8 cellular contexts compared by ENCODE assay signal in genomic region chr7:134646425-134647305, GRCh38. TPM values are rescaled to one million over a fixed set of nuclear protein-coding genes. Genes with fewer than 3 reads are reported as not detected.
DNase-seq lines count a peak whose midpoint lies in the region; ATAC-seq and TF ChIP-seq lines count a peak whose summit lies in the region.

BPGM (plus strand) TSS chr7:134646853; CDS start chr7:134661508, 14,655 bp downstream.

- H3K4me3 ChIP-seq in WERI-Rb-1 (ENCODE audit: low read depth, low read length) = peak within 1 kb of the TSS; percentile 98
- peak within 1 kb of the TSS; percentile 75 to 77 for H3K4me3 ChIP-seq in cardiac fibroblast (replicated peaks in 1 of 2; ENCODE audit: low read depth in 2 of 2, low read length in 2 of 2)
- H3K4me3 ChIP-seq in smooth muscle cell = peak within 1 kb of the TSS; percentile 89

- TF ChIP-seq CTCF in WERI-Rb-1 (IDR thresholded peaks at IDR 0.05; ENCODE audit: low read depth, low read length) = peak; percentile 53
- TF ChIP-seq CTCF in cardiac fibroblast (IDR thresholded peaks at IDR 0.05; ENCODE audit: low read depth, low read length) = peak; percentile 12
- TF ChIP-seq CTCF in smooth muscle cell (IDR thresholded peaks at IDR 0.05; ENCODE audit: borderline replicate concordance, insufficient read depth, poor library complexity, severe bottlenecking) = no peak

- H3F3A ChIP-seq in smooth muscle cell (ENCODE audit: low read depth) = peaks cover 2% of the 10 kb centered on the region

- peak; percentile 100 for DNase-seq in AG08395 (ENCODE audit: low spot score)
- peak; percentile 97 for DNase-seq in NCI-H2196 treated with DMSO at 0.1 percent for 48 hours (lab: John Stamatoyannopoulos, UW; ENCODE audit: unreplicated experiment)
- DNase-seq in WERI-Rb-1 = peak; percentile 99
- DNase-seq in cardiac fibroblast (ENCODE audit: low read depth in 2 of 2) = peak; percentile 100
- DNase-seq in iPS-NIHi7 (ENCODE audit: extremely low spot score) = peak; percentile 99
- peak; percentile 71 for DNase-seq in smooth muscle cell (lab: John Stamatoyannopoulos, UW; ENCODE audit: unreplicated experiment)

- ATAC-seq in GM18873 (IDR thresholded peaks at IDR 0.05; ENCODE audit: low FRiP score, unreplicated experiment) (peak; percentile 99), HG03139 (IDR thresholded peaks at IDR 0.05; ENCODE audit: unreplicated experiment) (peak; percentile 99)

- H3K9ac ChIP-seq in smooth muscle cell (ENCODE audit: low read depth) = peak within 1 kb of the TSS; percentile 93

- peaks cover 5% of the 10 kb centered on the region for H4K20me1 ChIP-seq in smooth muscle cell (ENCODE audit: low read depth)

- peaks cover 42% of the 10 kb centered on the region for H3K79me2 ChIP-seq in smooth muscle cell (ENCODE audit: low read depth)

- H3K27me3 ChIP-seq in WERI-Rb-1 (ENCODE audit: insufficient read depth, low read depth, severe bottlenecking) (no peaks in the 10 kb centered on the region), smooth muscle cell (ENCODE audit: low read depth) (no peaks in the 10 kb centered on the region)

- WGBS in smooth muscle cell (ENCODE audit: low lambda C conversion rate) = 1% methylated on average over 36 of the region's 36 CpGs

- H3K4me2 ChIP-seq in smooth muscle cell = peak within 1 kb of the TSS; percentile 96

- H2AFZ ChIP-seq in smooth muscle cell (ENCODE audit: low read depth) = peak within 1 kb of the TSS; percentile 35

- H3K9me3 ChIP-seq in WERI-Rb-1 (ENCODE audit: severe bottlenecking) (no peaks in the 10 kb centered on the region), smooth muscle cell (replicated peaks; ENCODE audit: low read depth) (no peaks in the 10 kb centered on the region)

- peak within 1 kb of the TSS; percentile 63 for H3K27ac ChIP-seq in WERI-Rb-1
- H3K27ac ChIP-seq in smooth muscle cell (ENCODE audit: low read depth) = peak within 1 kb of the TSS; percentile 90

- peaks cover 9% of the 10 kb centered on the region for H3K4me1 ChIP-seq in smooth muscle cell (ENCODE audit: low read depth)

- H3K36me3 ChIP-seq in WERI-Rb-1 (no peaks in the 10 kb centered on the region), smooth muscle cell (ENCODE audit: low read depth) (no peaks in the 10 kb centered on the region)

RNA-seq across cellular contexts. Expression of gene BPGM, which starts in this region (rescaled TPM):
- 65.1 and 73.2 TPM in 2 replicates for total RNA-seq in smooth muscle cell
- polyA plus RNA-seq in smooth muscle cell = 53.8 and 76.9 TPM in 2 replicates

Comparison
In these comparisons a context has a peak if more than half of its experiments do, and no peak if none do; other contexts are left out.
1. Peak in every context shown above with its lines: DNase-seq, ATAC-seq, H3K4me3 ChIP-seq and H3K27ac ChIP-seq.